In genomic region chr2:223692227-223692947, GRCh38 we compare ENCODE assay signal across 8 cellular contexts.
DNase-seq lines count a peak whose midpoint lies in the region; ATAC-seq, FAIRE-seq and TF ChIP-seq lines count a peak whose summit lies in the region.

No MANE protein-coding gene starts in this region.

- peak overlapping the region; percentile 69 to 75 for H3K27ac ChIP-seq in A549
- no peak overlapping the region for H3K27ac ChIP-seq in PC-9
- H3K27ac ChIP-seq in neuronal stem cell (replicated peaks; ENCODE audit: low read length) = no peak overlapping the region

- in situ Hi-C loops in GM13977 (cut with MboI; ENCODE audit: low pct_unique_long_range_greater_than_20kb, low sequenced_read_pairs, unreplicated experiment) = no loop called here

- no peaks in the 10 kb centered on the region for H3K4me1 Mint-ChIP-seq in activated CD4-positive, alpha-beta T cell treated with anti-CD3 and anti-CD28 coated beads, Interleukin-2, amount 10 ng/mL, durations not matched to agents 24 days and 14 days

- H2AFZ ChIP-seq in PC-9 = no peak overlapping the region
- peak overlapping the region; percentile 60 for H2AFZ ChIP-seq in neuronal stem cell (ENCODE audit: low read length)

- no peak overlapping the region for H2BK12ac ChIP-seq in neuronal stem cell (ENCODE audit: low read length)

- no peak overlapping the region for H3K4me3 Mint-ChIP-seq in activated CD4-positive, alpha-beta T cell treated with anti-CD3 and anti-CD28 coated beads, Interleukin-2, amount 10 ng/mL, durations not matched to agents 24 days and 14 days

- no peaks in the 10 kb centered on the region for H3K9me3 Mint-ChIP-seq in activated CD4-positive, alpha-beta T cell treated with anti-CD3 and anti-CD28 coated beads, Interleukin-2, amount 10 ng/mL, durations not matched to agents 24 days and 14 days

- no peaks in the 10 kb centered on the region for H3K36me3 Mint-ChIP-seq in activated CD4-positive, alpha-beta T cell treated with anti-CD3 and anti-CD28 coated beads, Interleukin-2, amount 10 ng/mL, durations not matched to agents 24 days and 14 days (ENCODE audit: low read depth)

- H3K14ac ChIP-seq in neuronal stem cell (ENCODE audit: low read length) = no peak overlapping the region

- peak; percentile 87 to 90 for TF ChIP-seq RAD21 in A549 (conservative IDR thresholded peaks at IDR 0.05 in 1 of 2, IDR thresholded peaks at IDR 0.05 in 1 of 2)

- H3K9me2 ChIP-seq in PC-9 (ENCODE audit: insufficient read depth) = no peaks in the 10 kb centered on the region

- H3F3A ChIP-seq in PC-9 (ENCODE audit: insufficient read depth, low read depth) = peaks cover 12% of the 10 kb centered on the region

- H2BK120ac ChIP-seq in neuronal stem cell (ENCODE audit: low read depth, low read length) = no peak overlapping the region

- no peak overlapping the region for H4K8ac ChIP-seq in neuronal stem cell (ENCODE audit: low read depth, low read length)

- no TSS peak for BruUV-seq in PC-9 (replicated peaks; lab: Mats Ljungman, UMichigan)

- H3K9me3 ChIP-seq in A549 (0 out of 3 replicates have a peak, but pooled peaks cover 4% of the 10 kb centered on the region), PC-9 (ENCODE audit: insufficient read depth, low read depth) (no peaks in the 10 kb centered on the region), neuronal stem cell (replicated peaks in 1 of 2; ENCODE audit: control insufficient read depth in 2 of 2, insufficient read depth in 1 of 2, low read depth in 1 of 2, low read length in 2 of 2) (no peaks in the 10 kb centered on the region)

- peak; percentile 28 for FAIRE-seq in A549 (lab: Jason Lieb, UNC)

- TF ChIP-seq POLR2A in A549 (IDR thresholded peaks at IDR 0.05; ENCODE audit: low read length) (no peak), erythroblast (IDR thresholded peaks at IDR 0.05; ENCODE audit: low read length) (no peak)

- no peak overlapping the region for H2BK15ac ChIP-seq in neuronal stem cell (ENCODE audit: low read length)

- no peaks in the 10 kb centered on the region for H3K79me1 ChIP-seq in neuronal stem cell (ENCODE audit: low read depth, low read length)

- H3K79me2 ChIP-seq in PC-9 (ENCODE audit: low read depth) = no peaks in the 10 kb centered on the region

- TF ChIP-seq EP300 in A549 (IDR thresholded peaks at IDR 0.05) = no peak

- no peaks in the 10 kb centered on the region for H4K20me1 ChIP-seq in PC-9 (ENCODE audit: insufficient read depth)

- H3K27me3 ChIP-seq in PC-9 (ENCODE audit: insufficient read depth, low read depth) (no peaks in the 10 kb centered on the region), neuronal stem cell (ENCODE audit: control insufficient read depth in 3 of 3, insufficient read depth in 3 of 3, low read depth in 1 of 3, low read length in 3 of 3) (no peaks in the 10 kb centered on the region)

- no peak overlapping the region for H2BK5ac ChIP-seq in neuronal stem cell (ENCODE audit: low read length)

- no peak overlapping the region for H3K27ac Mint-ChIP-seq in activated CD4-positive, alpha-beta T cell treated with anti-CD3 and anti-CD28 coated beads, Interleukin-2, amount 10 ng/mL, durations not matched to agents 24 days and 14 days

- peak; percentile 89 for TF ChIP-seq CTCF in A549 (IDR thresholded peaks at IDR 0.05)
- peak; percentile 50 for TF ChIP-seq CTCF in GM13977 (IDR thresholded peaks at IDR 0.05; ENCODE audit: extremely low read depth, insufficient read depth, missing control alignments)
- peak; percentile 79 for TF ChIP-seq CTCF in PC-9 (conservative IDR thresholded peaks at IDR 0.05)

- H3K4me1 ChIP-seq in A549 (peaks cover 35% of the 10 kb centered on the region), PC-9 (replicated peaks; ENCODE audit: insufficient read depth) (peaks cover 15% of the 10 kb centered on the region), neuronal stem cell (ENCODE audit: control insufficient read depth in 2 of 2, insufficient read depth in 1 of 2, low read depth in 1 of 2, low read length in 2 of 2) (no peaks in the 10 kb centered on the region)

- H3K27me3 Mint-ChIP-seq in activated CD4-positive, alpha-beta T cell treated with anti-CD3 and anti-CD28 coated beads, Interleukin-2, amount 10 ng/mL, durations not matched to agents 24 days and 14 days = peaks cover 18% of the 10 kb centered on the region

- 20% methylated on average over 12 of the region's 12 CpGs for WGBS in A549 (ENCODE audit: missing lambda C conversion rate)
- no CpG with 5 or more reads among the region's 12 CpGs for WGBS in neuronal stem cell (ENCODE audit: extremely low coverage in 2 of 2, insufficient read length in 2 of 2, insufficient replicate concordance in 1 of 2), 2 donors

- no peak overlapping the region for H3K23ac ChIP-seq in neuronal stem cell (ENCODE audit: low read depth, low read length, poor library complexity)

- CTCF ChIA-PET in A549 (lab: Yijun Ruan, JAX) (interaction anchor here (0.6 to 3.5 kb wide), 23 partner anchors 9 to 721 kb away, joined by 3 to 27 read pairs (median 4); no protein-coding TSS in a partner anchor), PC-9 (lab: Charles Lee) (interaction anchor here (0.6 to 1.0 kb wide), 9 partner anchors 68 to 836 kb away, joined by 3 to 7 read pairs (median 4); no protein-coding TSS in a partner anchor)

- no peak overlapping the region for H3K9ac ChIP-seq in neuronal stem cell (ENCODE audit: low read depth, low read length, poor library complexity)

- no peak overlapping the region for H4K91ac ChIP-seq in neuronal stem cell (ENCODE audit: low read depth, low read length, poor library complexity)

- DNase-seq in A549 (ENCODE audit: low read depth in 1 of 2, low spot score in 1 of 2) (peak; percentile 58 to 76), GM13977 (ENCODE audit: low spot score) (no peak), PC-9 (peak in 1 of 2 experiments; percentile 60), erythroblast (lab: John Stamatoyannopoulos, UW) (peak; percentile 15 to 41), neuronal stem cell (ENCODE audit: low spot score) (peak; percentile 15), GM19240 (ENCODE audit: insufficient read length, low spot score) (no peak)
- no peak for DNase-seq in activated CD4-positive, alpha-beta T cell treated with anti-CD3 and anti-CD28 coated beads, Interleukin-2, amount 10 ng/mL, durations not matched to agents 24 days and 14 days

- no peak overlapping the region for H2AK5ac ChIP-seq in neuronal stem cell (ENCODE audit: low read depth, low read length)

- no peak overlapping the region for H3K18ac ChIP-seq in neuronal stem cell (ENCODE audit: low read length)

- H3K36me3 ChIP-seq in PC-9 (ENCODE audit: low read depth) = no peaks in the 10 kb centered on the region
- H3K36me3 ChIP-seq in neuronal stem cell (replicated peaks in 1 of 2; ENCODE audit: control insufficient read depth in 2 of 2, insufficient read depth in 2 of 2, low read length in 2 of 2) = no peaks in the 10 kb centered on the region

- no peak overlapping the region for H3K4me3 ChIP-seq in A549
- no peak overlapping the region for H3K4me3 ChIP-seq in PC-9
- H3K4me3 ChIP-seq in neuronal stem cell (ENCODE audit: low read length in 2 of 2) = no peak overlapping the region

- POLR2A ChIA-PET in A549 (lab: Yijun Ruan, JAX) = no interaction called here
- POLR2A ChIA-PET in PC-9 (lab: Charles Lee; ENCODE audit: unreplicated experiment) = no interaction called here

- H3K4ac ChIP-seq in neuronal stem cell (ENCODE audit: low read length) = no peak overlapping the region

- peak; percentile 95 for ATAC-seq in A549
- ATAC-seq in HG02588 (IDR thresholded peaks at IDR 0.05; ENCODE audit: unreplicated experiment) = no peak

- intact Hi-C loops in PC-9 (cut with micrococcal nuclease; ENCODE audit: unreplicated experiment) = loop anchor here (1.0 kb wide), 2 partner anchors 105 to 169 kb away; no protein-coding TSS in a partner anchor
- intact Hi-C loops in activated CD4-positive, alpha-beta T cell treated with anti-CD3 and anti-CD28 coated beads, Interleukin-2, amount 10 ng/mL, durations not matched to agents 24 days and 14 days (cut with micrococcal nuclease) = no loop called here

- H3K4me2 ChIP-seq in A549 (peak overlapping the region; percentile 49), PC-9 (no peak overlapping the region), neuronal stem cell (ENCODE audit: insufficient read depth, low read length, poor library complexity, severe bottlenecking) (no peak overlapping the region)

TF ChIP-seq in A549, 52 proteins besides CTCF, POLR2A, EP300 and RAD21:
- peak; percentile 94 for TF ChIP-seq SMC3 (IDR thresholded peaks at IDR 0.05)
- TF ChIP-seq ZSCAN20 (CRISPR knock-in tag; IDR thresholded peaks at IDR 0.05) = no peak
- TF ChIP-seq GATA3 (IDR thresholded peaks at IDR 0.05; ENCODE audit: borderline replicate concordance) = no peak
- no peak for TF ChIP-seq HMGXB4 (CRISPR knock-in tag; IDR thresholded peaks at IDR 0.05; ENCODE audit: borderline replicate concordance)

Comparison
In these comparisons a context has a peak if more than half of its experiments do, and no peak if none do; other contexts are left out.
1. DNase-seq: peak in A549 (2 of 2), erythroblast (2 of 2) and neuronal stem cell (single experiment); none in GM13977 (single experiment), GM19240 (single experiment) and activated CD4-positive, alpha-beta T cell treated with anti-CD3 and anti-CD28 coated beads, Interleukin-2, amount 10 ng/mL, durations not matched to agents 24 days and 14 days (single experiment).
2. H3K27ac ChIP-seq: peak in A549 (2 of 2); none in PC-9 (single experiment) and neuronal stem cell (single experiment).
3. Peak in every context shown above with its lines, with median percentiles within 50 percentile points of each other: CTCF ChIP-seq.